Comparison of ENCODE assay signal across 1 cellular context in the genomic region with DNA sequence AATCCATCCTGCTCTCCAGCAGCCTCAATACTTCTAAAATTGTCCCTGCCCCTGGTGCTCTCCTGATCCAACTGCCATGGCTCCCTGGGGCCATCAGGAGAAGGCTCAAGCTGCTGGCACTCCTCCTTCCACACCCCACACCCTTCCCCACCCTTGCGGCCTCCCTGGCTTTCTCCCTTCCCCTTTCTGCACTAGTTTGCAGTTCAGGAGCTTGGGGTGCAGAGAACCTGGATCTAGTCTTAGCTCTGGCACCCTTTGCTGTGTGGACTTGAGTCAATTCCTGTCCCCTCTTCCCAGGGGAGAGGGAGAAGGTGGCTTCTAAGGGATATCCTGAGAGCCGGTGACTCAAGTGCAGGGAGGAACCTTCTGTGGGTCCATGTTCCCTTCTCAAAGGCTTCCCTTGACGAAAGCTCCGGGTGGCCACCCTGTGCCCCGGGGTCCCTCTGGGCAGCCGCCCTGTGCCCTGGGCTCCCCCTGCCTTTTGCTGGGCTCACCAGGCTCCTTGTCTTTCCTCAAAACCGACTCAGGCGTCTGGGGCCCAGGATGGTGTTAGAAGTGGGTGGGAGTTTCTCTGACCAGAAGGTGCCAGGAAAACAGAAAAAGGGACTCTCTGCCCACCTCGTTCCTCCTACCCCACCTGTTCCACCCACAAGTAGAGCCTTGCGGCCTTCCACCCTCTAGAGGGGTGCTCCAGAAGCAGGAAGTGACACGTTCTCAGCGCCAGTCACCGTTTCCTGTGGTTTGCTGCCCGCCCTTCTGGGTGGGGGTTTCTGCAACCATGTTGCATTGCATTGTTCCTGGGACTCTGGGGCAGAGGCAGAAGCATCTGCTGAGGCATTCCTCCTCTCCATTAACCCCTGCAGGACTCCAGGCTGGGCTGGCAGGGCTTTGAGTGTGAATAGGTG.
TF ChIP-seq lines count a peak whose summit lies in the region.

No MANE protein-coding gene starts in this region.

TF ChIP-seq in endothelial cell of umbilical vein, 7 proteins besides CTCF, POLR2A, EP300 and RAD21:
- TF ChIP-seq EZH2 (IDR thresholded peaks at IDR 0.05; ENCODE audit: borderline replicate concordance, low read depth, low read length, severe bottlenecking) (no peak), FOS (IDR thresholded peaks at IDR 0.05; ENCODE audit: borderline replicate concordance, insufficient read depth, low read length) (peak; percentile 90), GATA2 (IDR thresholded peaks at IDR 0.05; ENCODE audit: insufficient read depth, insufficient read length, low read depth, low read length) (no peak), POLR2AphosphoS5 (IDR thresholded peaks at IDR 0.05; ENCODE audit: insufficient read depth, low read depth, low read length) (peak; percentile 82), JUN (IDR thresholded peaks at IDR 0.05; ENCODE audit: borderline replicate concordance, insufficient read depth, insufficient read length, low read depth) (peak; percentile 74), MYC (IDR thresholded peaks at IDR 0.05; ENCODE audit: low read depth, low read length) (peak; percentile 35)
- TF ChIP-seq, protein P1, sequence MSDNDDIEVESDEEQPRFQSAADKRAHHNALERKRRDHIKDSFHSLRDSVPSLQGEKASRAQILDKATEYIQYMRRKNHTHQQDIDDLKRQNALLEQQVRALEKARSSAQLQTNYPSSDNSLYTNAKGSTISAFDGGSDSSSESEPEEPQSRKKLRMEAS (IDR thresholded peaks at IDR 0.05; ENCODE audit: insufficient read depth, insufficient read length): peak; percentile 17
